8 cellular contexts compared by ENCODE assay signal in genomic region chr14:53151867-53152626, GRCh38. TPM values are rescaled to one million over a fixed set of nuclear protein-coding genes. Genes with fewer than 3 reads are reported as not detected.
DNase-seq lines count a peak whose midpoint lies in the region; ATAC-seq and TF ChIP-seq lines count a peak whose summit lies in the region.

No MANE protein-coding gene starts in this region.

- DNase-seq in DMS 273 treated with DMSO at 0.1 percent for 48 hours (lab: John Stamatoyannopoulos, UW) (peak; percentile 63), SK-N-MC (ENCODE audit: low read depth, low spot score) (no peak), cardiac septum (ENCODE audit: low spot score) (peak; percentile 79), posterior vena cava (ENCODE audit: low spot score) (peak; percentile 89), ureter (ENCODE audit: low spot score) (peak; percentile 66)
- peak; percentile 38 for DNase-seq in activated naive CD8-positive, alpha-beta T cell treated with anti-CD3 and anti-CD28 coated beads, Interleukin-2, amount 50 U/mL, for 16 hours (ENCODE audit: low read depth, low spot score)

- peak overlapping the region; percentile 96 for H3K4me3 ChIP-seq in SK-N-MC

- intact Hi-C loops in cardiac septum (cut with DNase I) = loop anchor here (5.0 kb wide), 2 partner anchors 65 to 110 kb away; no protein-coding TSS in a partner anchor
- intact Hi-C loops in posterior vena cava (cut with DNase I) = no loop called here

- H3K27ac ChIP-seq in SK-N-MC = no peak overlapping the region

- H3K9ac ChIP-seq in SK-N-MC (ENCODE audit: insufficient read length) = peak overlapping the region; percentile 77

- H3K36me3 ChIP-seq in SK-N-MC (ENCODE audit: insufficient read depth, low read length) = no peaks in the 10 kb centered on the region

- TF ChIP-seq EP300 in Ishikawa (IDR thresholded peaks at IDR 0.05; ENCODE audit: borderline replicate concordance) = no peak

- H3K9me3 ChIP-seq in SK-N-MC (ENCODE audit: low read depth, low read length) = 0 out of 2 replicates have a peak, but pooled peaks cover under 1% of the 10 kb centered on the region

- peak; percentile 14 for ATAC-seq in GM21526 (IDR thresholded peaks at IDR 0.05; ENCODE audit: low FRiP score, unreplicated experiment)

- no peak for TF ChIP-seq RAD21 in Ishikawa (IDR thresholded peaks at IDR 0.05; ENCODE audit: low read depth)

TF ChIP-seq in Ishikawa, 13 proteins besides CTCF, POLR2A, EP300 and RAD21:
- TF ChIP-seq, protein P1, sequence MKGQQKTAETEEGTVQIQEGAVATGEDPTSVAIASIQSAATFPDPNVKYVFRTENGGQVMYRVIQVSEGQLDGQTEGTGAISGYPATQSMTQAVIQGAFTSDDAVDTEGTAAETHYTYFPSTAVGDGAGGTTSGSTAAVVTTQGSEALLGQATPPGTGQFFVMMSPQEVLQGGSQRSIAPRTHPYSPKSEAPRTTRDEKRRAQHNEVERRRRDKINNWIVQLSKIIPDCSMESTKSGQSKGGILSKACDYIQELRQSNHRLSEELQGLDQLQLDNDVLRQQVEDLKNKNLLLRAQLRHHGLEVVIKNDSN (IDR thresholded peaks at IDR 0.05) = no peak
- TF ChIP-seq MAX (IDR thresholded peaks at IDR 0.05) = peak; percentile 58; the same call in 1 of the 2 replicates
TF ChIP-seq in Ishikawa: peak in this region for 1.

RNA-seq across cellular contexts. Expression of gene DDHD1, which starts 1.1 kb away (rescaled TPM):
- total RNA-seq in cardiac septum (8.3 TPM), posterior vena cava (10 to 100 TPM; 15.8 to 20.1 TPM), ureter (34.1 TPM)
